Comparison of ENCODE assay signal across 23 cellular contexts in the genomic region with DNA sequence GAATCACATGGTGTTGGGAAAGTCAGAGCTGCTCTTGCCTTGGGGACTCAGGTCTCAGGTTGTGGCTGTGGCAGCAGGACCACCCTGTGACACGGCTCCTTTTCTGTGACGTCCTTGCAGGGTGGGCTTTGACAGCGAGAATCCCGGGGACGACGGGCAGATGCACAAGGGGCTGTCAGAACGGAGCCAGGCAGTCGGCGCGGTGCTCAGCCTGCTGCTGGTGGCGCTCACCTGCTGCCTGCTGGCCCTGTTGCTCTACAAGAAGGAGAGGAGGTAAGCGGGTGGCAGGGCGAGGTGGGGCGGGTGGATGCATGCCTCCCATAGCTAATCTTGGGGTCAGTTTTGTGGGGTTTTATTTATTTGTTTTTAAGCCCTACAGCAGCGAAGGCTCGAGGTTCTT. TPM values are rescaled to one million over a fixed set of nuclear protein-coding genes. Genes with fewer than 3 reads are reported as not detected.
A peak's percentile ranks its signal among the peaks of the same experiment; 100 is the strongest.
DNase-seq lines count a peak whose midpoint lies in the region; ATAC-seq and TF ChIP-seq lines count a peak whose summit lies in the region.
"Had no signal": no experiment of that assay in that cellular context is flagged by ENCODE, and none has a peak within 500 bp of the region (broad histone marks: within the 10 kb centered on the region; RNA-seq: fewer than 3 reads in every experiment).

No MANE protein-coding gene starts in this region.

- POLR2A ChIA-PET in RWPE1 (lab: Yijun Ruan, JAX; ENCODE audit: low non-redundant PET), result no interaction called here

- no peak for DNase-seq in activated T-cell treated with anti-CD3 and anti-CD28 coated beads, Interleukin-2, amount 50 U/mL, for 24 hours
- no peak for DNase-seq in activated T-cell treated with anti-CD3 and anti-CD28 coated beads, Interleukin-2, amount 50 U/mL, for 48 hours
- no peak for DNase-seq in RWPE1 (ENCODE audit: low spot score)
- no peak for DNase-seq in left lobe of liver (ENCODE audit: low spot score)
- no peak for DNase-seq in nephron progenitor cell
- no peak for DNase-seq in endodermal cell
- DNase-seq in osteocyte (ENCODE audit: extremely low spot score, unreplicated experiment), result no peak
- DNase-seq in activated CD4-positive, CD25-positive, alpha-beta regulatory T cell treated with anti-CD3 and anti-CD28 coated beads, Interleukin-2, amount 50 U/mL, for 72 hours, result no peak
- DNase-seq: Calu3; CD4-positive, alpha-beta memory T cell; DMS153; GDM1; Kasumi-1; MG63; NCI-H1436; NCI-H1930; NCI-H510A; PC-9; RPMI8226; SIG-M5; SK-N-SH had no signal

- H3K4me3 Mint-ChIP-seq in activated T-cell treated with anti-CD3 and anti-CD28 coated beads, Interleukin-2, amount 50 U/mL, for 24 hours, result no peak overlapping the region
- H3K4me3 Mint-ChIP-seq in nephron progenitor cell, result no peak overlapping the region
- no peak overlapping the region for H3K4me3 Mint-ChIP-seq in endodermal cell
- no peak overlapping the region for H3K4me3 Mint-ChIP-seq in osteocyte (ENCODE audit: unreplicated experiment)
- H3K4me3 Mint-ChIP-seq: CD4-positive, alpha-beta memory T cell had no signal

- H3K4me1 ChIP-seq in endodermal cell (ENCODE audit: control insufficient read depth, insufficient read depth, low read length), result no peaks in the 10 kb centered on the region

- H3K27ac Mint-ChIP-seq in activated T-cell treated with anti-CD3 and anti-CD28 coated beads, Interleukin-2, amount 50 U/mL, for 24 hours, result peak overlapping the region; percentile 57
- peak overlapping the region; percentile 81 for H3K27ac Mint-ChIP-seq in nephron progenitor cell
- H3K27ac Mint-ChIP-seq in endodermal cell, result no peak overlapping the region
- H3K27ac Mint-ChIP-seq in osteocyte (ENCODE audit: unreplicated experiment), result no peak overlapping the region

- H3K9me3 ChIP-seq in endodermal cell (ENCODE audit: control insufficient read depth, low read length), result no peaks in the 10 kb centered on the region
- H3K9me3 ChIP-seq: BLaER1 treated with 17β-estradiol and CSF1 and Interleukin-3, amounts not matched to agents 10 nM and 100 nM; MG63; SK-N-SH had no signal

- ATAC-seq in left lobe of liver, result peak; percentile 36

- no peaks in the 10 kb centered on the region for H3K27me3 ChIP-seq in endodermal cell (ENCODE audit: control insufficient read depth, insufficient read depth, low read length, poor library complexity, severe bottlenecking)
- H3K27me3 ChIP-seq: BLaER1 treated with 17β-estradiol and CSF1 and Interleukin-3, amounts not matched to agents 10 nM and 100 nM; MG63 had no signal

- H3K27me3 Mint-ChIP-seq in activated T-cell treated with anti-CD3 and anti-CD28 coated beads, Interleukin-2, amount 50 U/mL, for 24 hours, result no peaks in the 10 kb centered on the region
- H3K27me3 Mint-ChIP-seq in nephron progenitor cell (ENCODE audit: low read depth, poor library complexity) (no peaks in the 10 kb centered on the region), endodermal cell (ENCODE audit: insufficient read depth) (no peaks in the 10 kb centered on the region), osteocyte (ENCODE audit: unreplicated experiment) (no peaks in the 10 kb centered on the region)
- H3K27me3 Mint-ChIP-seq: CD4-positive, alpha-beta memory T cell had no signal

- 90 to 96% methylated on average over 3 to 16 of the region's 16 CpGs for WGBS in endodermal cell (ENCODE audit: insufficient coverage in 1 of 2, insufficient read length in 1 of 2), 2 experiments

- H3K9ac ChIP-seq in endodermal cell (ENCODE audit: extremely low read depth, low read length, poor library complexity, severe bottlenecking), result no peak overlapping the region
- H3K9ac ChIP-seq: SK-N-SH had no signal

- H3K4me3 ChIP-seq in endodermal cell (ENCODE audit: low read length), result no peak overlapping the region
- H3K4me3 ChIP-seq: BLaER1 treated with 17β-estradiol and CSF1 and Interleukin-3, amounts not matched to agents 10 nM and 100 nM; MG63; PC-9 had no signal

- TF ChIP-seq CTCF in RWPE1 (conservative IDR thresholded peaks at IDR 0.05; ENCODE audit: low read depth), result no peak
- no peak for TF ChIP-seq CTCF in nephron progenitor cell (IDR thresholded peaks at IDR 0.05)
- no peak for TF ChIP-seq CTCF in endodermal cell (conservative IDR thresholded peaks at IDR 0.05)
- TF ChIP-seq CTCF in osteocyte (IDR thresholded peaks at IDR 0.05), result no peak

- H3K36me3 Mint-ChIP-seq in activated T-cell treated with anti-CD3 and anti-CD28 coated beads, Interleukin-2, amount 50 U/mL, for 24 hours (ENCODE audit: low read depth), result peaks cover 89% of the 10 kb centered on the region
- H3K36me3 Mint-ChIP-seq in nephron progenitor cell (ENCODE audit: low read depth), result peaks cover 74% of the 10 kb centered on the region
- peaks cover 80% of the 10 kb centered on the region for H3K36me3 Mint-ChIP-seq in endodermal cell (ENCODE audit: low read depth)
- peaks cover 57% of the 10 kb centered on the region for H3K36me3 Mint-ChIP-seq in osteocyte (ENCODE audit: unreplicated experiment)

- H3K4me1 Mint-ChIP-seq in activated T-cell treated with anti-CD3 and anti-CD28 coated beads, Interleukin-2, amount 50 U/mL, for 24 hours (ENCODE audit: low read depth), result peaks cover 23% of the 10 kb centered on the region
- peaks cover 8% of the 10 kb centered on the region for H3K4me1 Mint-ChIP-seq in nephron progenitor cell
- H3K4me1 Mint-ChIP-seq in endodermal cell, result no peaks in the 10 kb centered on the region
- H3K4me1 Mint-ChIP-seq in osteocyte (ENCODE audit: unreplicated experiment), result peaks cover 1% of the 10 kb centered on the region

- CTCF ChIA-PET in RWPE1 (lab: Yijun Ruan, JAX), result interaction anchor here (0.6 kb wide), 1 partner anchor 19 kb away, joined by 4 read pairs; no protein-coding TSS in a partner anchor

- H3K9me3 Mint-ChIP-seq in activated T-cell treated with anti-CD3 and anti-CD28 coated beads, Interleukin-2, amount 50 U/mL, for 24 hours, result no peaks in the 10 kb centered on the region
- H3K9me3 Mint-ChIP-seq in nephron progenitor cell (no peaks in the 10 kb centered on the region), endodermal cell (no peaks in the 10 kb centered on the region), osteocyte (ENCODE audit: unreplicated experiment) (no peaks in the 10 kb centered on the region)
- H3K9me3 Mint-ChIP-seq: CD4-positive, alpha-beta memory T cell had no signal

- H3K27ac ChIP-seq in RWPE1, result peak overlapping the region; percentile 19
- no peak overlapping the region for H3K27ac ChIP-seq in endodermal cell (ENCODE audit: low read depth, low read length)
- H3K27ac ChIP-seq: 22Rv1, PC-9 had no signal

- peaks cover 80% of the 10 kb centered on the region for H3K36me3 ChIP-seq in endodermal cell (ENCODE audit: control insufficient read depth, insufficient read depth, low read length)

RNA-seq across cellular contexts. Expression of a gene that starts 19.2 kb away (rescaled TPM):
- total RNA-seq in left lobe of liver, result 1,378 TPM
- total RNA-seq in endodermal cell, result 1 to 10 TPM in 1 of 2 donors, not detected in 1; 1.0 TPM
- not detected for polyA plus RNA-seq in endodermal cell (2013, experiment 1 of 2)
- polyA plus RNA-seq in endodermal cell (2013, experiment 2 of 2), result 0.17 TPM
- total RNA-seq in osteocyte, result 1.0 and 1.5 TPM in 2 replicates
- total RNA-seq: PC-9 had no signal

Comparison
In these comparisons a context has a peak if more than half of its experiments do, and no peak if none do; other contexts are left out.
1. H3K27ac Mint-ChIP-seq: peak in activated T-cell treated with anti-CD3 and anti-CD28 coated beads, Interleukin-2, amount 50 U/mL, for 24 hours (single experiment) and nephron progenitor cell (single experiment); none in endodermal cell (single experiment) and osteocyte (single experiment).
2. RNA of a gene that starts 19.2 kb away (total RNA-seq): 1,378 TPM in left lobe of liver (single experiment); 1.0 to 1.5 TPM in osteocyte and 1.0 TPM in endodermal cell; every median in the first group is over 100 times any median in the second.